In genomic region chr1:93907718-93908117, GRCh38 we compare ENCODE assay signal across 1 cellular context.
TF ChIP-seq lines count a peak whose summit lies in the region.

No MANE protein-coding gene starts in this region.

TF ChIP-seq in HEK293, 187 proteins besides CTCF, POLR2A, EP300 and RAD21 (continued from another document):
- TF ChIP-seq, protein P1, sequence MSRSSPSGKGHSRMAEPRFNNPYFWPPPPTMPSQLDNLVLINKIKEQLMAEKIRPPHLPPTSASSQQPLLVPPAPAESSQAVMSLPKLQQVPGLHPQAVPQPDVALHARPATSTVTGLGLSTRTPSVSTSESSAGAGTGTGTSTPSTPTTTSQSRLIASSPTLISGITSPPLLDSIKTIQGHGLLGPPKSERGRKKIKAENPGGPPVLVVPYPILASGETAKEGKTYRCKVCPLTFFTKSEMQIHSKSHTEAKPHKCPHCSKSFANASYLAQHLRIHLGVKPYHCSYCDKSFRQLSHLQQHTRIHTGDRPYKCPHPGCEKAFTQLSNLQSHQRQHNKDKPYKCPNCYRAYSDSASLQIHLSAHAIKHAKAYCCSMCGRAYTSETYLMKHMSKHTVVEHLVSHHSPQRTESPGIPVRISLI (tag by site-specific recombination; IDR thresholded peaks at IDR 0.05) = no peak
- TF ChIP-seq ZNF645 (tag by site-specific recombination; IDR thresholded peaks at IDR 0.05) = no peak
TF ChIP-seq in HEK293: peak in this region for 12.
